In the genomic region with DNA sequence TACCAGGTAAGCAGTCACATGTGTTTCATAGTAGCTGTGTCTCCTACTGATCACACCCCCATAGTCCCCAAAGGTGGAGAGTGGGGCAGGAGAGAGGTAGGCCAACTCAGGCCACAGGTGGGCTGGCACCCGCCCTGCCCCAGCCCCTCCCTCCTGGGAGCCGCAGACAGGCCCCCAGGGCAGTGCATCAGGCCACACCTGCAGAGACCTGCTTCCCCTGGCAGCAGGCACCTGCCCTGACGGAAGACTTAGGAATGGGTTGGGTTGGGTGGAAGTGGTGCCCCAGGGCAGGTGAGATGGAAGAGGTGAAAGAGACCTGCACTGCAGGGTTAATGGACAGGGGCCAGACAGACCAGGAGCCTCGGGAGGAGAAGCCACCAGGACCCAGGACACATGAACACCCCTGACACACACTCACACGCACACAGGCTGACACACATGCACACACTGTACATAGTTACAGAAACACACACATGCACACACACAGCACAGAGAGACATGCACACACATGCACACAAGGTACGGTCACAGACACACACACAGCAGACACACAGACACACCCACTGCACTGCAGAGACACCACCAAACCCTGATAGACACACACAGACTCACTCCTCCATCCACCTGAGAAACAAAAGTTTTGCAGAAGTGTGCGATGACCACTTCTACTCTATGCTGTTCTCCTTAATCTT, we compare ENCODE assay signal across 11 cellular contexts. TPM values are rescaled to one million over a fixed set of nuclear protein-coding genes. Genes with fewer than 3 reads are reported as not detected.
A peak's percentile ranks its signal among the peaks of the same experiment; 100 is the strongest.
DNase-seq lines count a peak whose midpoint lies in the region; ATAC-seq and TF ChIP-seq lines count a peak whose summit lies in the region.
"Had no signal": no experiment of that assay in that cellular context is flagged by ENCODE, and none has a peak within 500 bp of the region (broad histone marks: within the 10 kb centered on the region; RNA-seq: fewer than 3 reads in every experiment).

No MANE protein-coding gene starts in this region.

- H3K4me1 ChIP-seq in heart left ventricle (peaks cover 0 to 42% (median 27%) of the 10 kb centered on the region in 12 donors), sigmoid colon (peaks cover 0 to 31% (median 20%) of the 10 kb centered on the region in 4 donors)

- no peak overlapping the region for H3K27ac Mint-ChIP-seq in T-helper 2 cell treated with Interferon-gamma antibody and Interleukin-4, amounts not matched to agents 5 μg/mL and 100 μg/mL, for 36 hours
- no peak overlapping the region for H3K27ac Mint-ChIP-seq in activated B cell treated with CpG ODN at 0.5 μM for 24 hours

- POLR2A ChIA-PET in activated B cell treated with CpG ODN at 0.5 μM for 24 hours (lab: Charles Lee), result no interaction called here

- H3K9me3 ChIP-seq in heart left ventricle (peaks cover 0 to 11% (median 0%) of the 10 kb centered on the region in 12 donors), sigmoid colon (peaks cover 0 to 4% (median 2%) of the 10 kb centered on the region in 4 donors)

- 88 to 94% (median 91%) methylated on average over 6 to 7 of the region's 7 CpGs for WGBS in heart left ventricle, 4 donors
- WGBS in sigmoid colon, 2 donors, result 58 to 82% methylated on average over 7 of the region's 7 CpGs

- H3K27ac ChIP-seq in heart left ventricle, result peak overlapping the region in 3 of 12 donors; percentile 38 to 77 (median 72)
- peak overlapping the region; percentile 57 to 79 (median 74) for H3K27ac ChIP-seq in sigmoid colon
- H3K27ac ChIP-seq: 22Rv1 had no signal

- intact Hi-C loops in activated B cell treated with CpG ODN at 0.5 μM for 24 hours (cut with micrococcal nuclease), result no loop called here
- intact Hi-C loops in heart left ventricle (cut with DNase I), result loop anchor here in 3 of 10 donors (5.0 kb wide), 2 partner anchors 34 to 41 kb away; no protein-coding TSS in a partner anchor
- intact Hi-C loops in sigmoid colon (cut with DNase I), result no loop called here

- TF ChIP-seq POLR2A in heart left ventricle (IDR thresholded peaks at IDR 0.05), result no peak
- no peak for TF ChIP-seq POLR2A in sigmoid colon (IDR thresholded peaks at IDR 0.05)

- H3K4me3 Mint-ChIP-seq in T-helper 2 cell treated with Interferon-gamma antibody and Interleukin-4, amounts not matched to agents 5 μg/mL and 100 μg/mL, for 36 hours, result peak overlapping the region; percentile 79
- peak overlapping the region; percentile 82 for H3K4me3 Mint-ChIP-seq in activated B cell treated with CpG ODN at 0.5 μM for 24 hours

- TF ChIP-seq CTCF in activated B cell treated with CpG ODN at 0.5 μM for 24 hours (IDR thresholded peaks at IDR 0.05) (no peak), heart left ventricle (IDR thresholded peaks at IDR 0.05) (no peak), sigmoid colon (IDR thresholded peaks at IDR 0.05) (no peak)

- in situ Hi-C loops in KBM-7 (cut with MboI; ENCODE audit: low pct_unique_long_range_greater_than_20kb, low sequenced_read_pairs), result no loop called here

- no peak overlapping the region for H3K4me3 ChIP-seq in heart left ventricle
- H3K4me3 ChIP-seq in sigmoid colon, result no peak overlapping the region
- H3K4me3 ChIP-seq: GM12878 had no signal

- CTCF ChIA-PET in activated B cell treated with CpG ODN at 0.5 μM for 24 hours (lab: Charles Lee), result no interaction called here

- H3K36me3 Mint-ChIP-seq in T-helper 2 cell treated with Interferon-gamma antibody and Interleukin-4, amounts not matched to agents 5 μg/mL and 100 μg/mL, for 36 hours (ENCODE audit: low read depth), result no peaks in the 10 kb centered on the region
- peaks cover 3% of the 10 kb centered on the region for H3K36me3 Mint-ChIP-seq in activated B cell treated with CpG ODN at 0.5 μM for 24 hours (ENCODE audit: low read depth)

- peaks cover 2% of the 10 kb centered on the region for H3K4me1 Mint-ChIP-seq in T-helper 2 cell treated with Interferon-gamma antibody and Interleukin-4, amounts not matched to agents 5 μg/mL and 100 μg/mL, for 36 hours (ENCODE audit: low read depth)
- H3K4me1 Mint-ChIP-seq in activated B cell treated with CpG ODN at 0.5 μM for 24 hours, result peaks cover 14% of the 10 kb centered on the region

- TF ChIP-seq EP300 in sigmoid colon (IDR thresholded peaks at IDR 0.05), result no peak

- H3K36me3 ChIP-seq in heart left ventricle (no peaks in the 10 kb centered on the region), sigmoid colon (no peaks in the 10 kb centered on the region)

- ATAC-seq in activated B cell treated with CpG ODN at 0.5 μM for 24 hours (ENCODE audit: low read depth) (no peak), heart left ventricle (no peak), HG02973 (IDR thresholded peaks at IDR 0.05; ENCODE audit: unreplicated experiment) (no peak)
- ATAC-seq: GM12878 had no signal

- H3K27me3 ChIP-seq in heart left ventricle (peaks cover 0 to 28% (median 0%) of the 10 kb centered on the region in 9 donors), sigmoid colon (no peaks in the 10 kb centered on the region)

- H3K9me3 Mint-ChIP-seq in T-helper 2 cell treated with Interferon-gamma antibody and Interleukin-4, amounts not matched to agents 5 μg/mL and 100 μg/mL, for 36 hours, result peaks cover 7% of the 10 kb centered on the region
- H3K9me3 Mint-ChIP-seq in activated B cell treated with CpG ODN at 0.5 μM for 24 hours, result peaks cover 11% of the 10 kb centered on the region

- no peak for DNase-seq in T-helper 2 cell treated with Interferon-gamma antibody and Interleukin-4, amounts not matched to agents 5 μg/mL and 100 μg/mL, for 36 hours (ENCODE audit: low spot score)
- DNase-seq in T-helper 2 cell, result no peak
- DNase-seq in activated B cell treated with CpG ODN at 0.5 μM for 24 hours, result no peak
- DNase-seq in heart left ventricle, result peak in 3 of 5 donors; percentile 22 to 38 (median 23)
- DNase-seq in sigmoid colon, result peak; percentile 66
- DNase-seq in KBM-7, result no peak
- DNase-seq in NOMO-1 treated with DMSO at 0.1 percent for 48 hours (lab: John Stamatoyannopoulos, UW; ENCODE audit: unreplicated experiment), result no peak
- DNase-seq: left colon had no signal

- H3K27me3 Mint-ChIP-seq in T-helper 2 cell treated with Interferon-gamma antibody and Interleukin-4, amounts not matched to agents 5 μg/mL and 100 μg/mL, for 36 hours (ENCODE audit: low read depth), result peaks cover 60% of the 10 kb centered on the region
- H3K27me3 Mint-ChIP-seq in activated B cell treated with CpG ODN at 0.5 μM for 24 hours, result peaks cover 63% of the 10 kb centered on the region

RNA-seq across cellular contexts. Expression of a gene that starts 1.7 kb away (rescaled TPM):
- total RNA-seq in activated B cell treated with CpG ODN at 0.5 μM for 24 hours, result 1.2 and 1.6 TPM in 2 replicates
- total RNA-seq in heart left ventricle, result 100 to 1,000 TPM in 2 of 9 donors, 10 to 100 TPM in 7; 31.7 to 109 (median 59.0) TPM
- 10 to 100 TPM; 38.9 to 65.6 TPM for polyA plus RNA-seq in heart left ventricle
- total RNA-seq in sigmoid colon, result 100 to 1,000 TPM in 3 of 4 donors, 10 to 100 TPM in 1; 39.7 to 197 (median 103) TPM
- 10 to 100 TPM in 1 of 3 donors, 1 to 10 TPM in 2; 4.4 to 34.8 (median 5.4) TPM for polyA plus RNA-seq in sigmoid colon

Comparison
In these comparisons a context has a peak if more than half of its experiments do, and no peak if none do; other contexts are left out.
1. DNase-seq: peak in heart left ventricle (3 of 5) and sigmoid colon (single experiment); none in T-helper 2 cell treated with Interferon-gamma antibody and Interleukin-4, amounts not matched to agents 5 μg/mL and 100 μg/mL, for 36 hours (single experiment), T-helper 2 cell (0 of 5), activated B cell treated with CpG ODN at 0.5 μM for 24 hours (single experiment), KBM-7 (single experiment) and NOMO-1 treated with DMSO at 0.1 percent for 48 hours (single experiment).
2. RNA of a gene that starts 1.7 kb away (total RNA-seq): 39.7 to 197 TPM in sigmoid colon and 31.7 to 109 TPM in heart left ventricle; 1.2 to 1.6 TPM in activated B cell treated with CpG ODN at 0.5 μM for 24 hours; every median in the first group is over 10 times any median in the second.